In the genomic region with DNA sequence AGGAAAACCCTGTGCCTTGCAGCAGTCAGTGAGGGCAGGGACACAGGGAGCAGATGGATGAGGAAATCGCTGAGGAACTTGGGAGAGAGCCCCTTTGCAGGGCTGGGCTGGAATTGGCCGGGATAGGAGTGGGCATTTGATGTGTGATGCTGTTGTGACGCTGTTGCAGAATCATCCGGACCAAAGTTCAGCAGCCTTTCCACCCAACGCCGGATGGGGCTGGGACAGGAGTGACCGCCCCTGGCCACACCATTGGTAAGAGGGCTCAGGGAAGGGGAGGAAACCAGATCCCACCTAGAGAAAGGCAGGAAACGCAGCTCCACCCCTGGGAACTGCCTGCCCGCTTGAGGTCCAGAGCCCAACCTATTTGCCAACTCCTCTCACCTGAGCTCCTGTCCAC, we compare ENCODE assay signal across 1 cellular context.
TF ChIP-seq lines count a peak whose summit lies in the region.

No MANE protein-coding gene starts in this region.

TF ChIP-seq in HepG2, 621 proteins besides CTCF, POLR2A, EP300 and RAD21:
- peak; percentile 8; the same call in 1 of the 2 replicates for TF ChIP-seq FOSL2 (CRISPR knock-in tag; IDR thresholded peaks at IDR 0.05)
- no peak for TF ChIP-seq ZBTB10 (CRISPR knock-in tag; IDR thresholded peaks at IDR 0.05; ENCODE audit: borderline replicate concordance)
- peak; percentile 38; the same call in 1 of the 2 replicates for TF ChIP-seq GABPB1 (CRISPR knock-in tag; IDR thresholded peaks at IDR 0.05)
- 0 out of 2 replicates have a peak, but pooled peaks have one; percentile 19 for TF ChIP-seq HNF4A (CRISPR knock-in tag; IDR thresholded peaks at IDR 0.05)
